20 cellular contexts compared by ENCODE assay signal in genomic region chr9:69604568-69605219, GRCh38.
A peak's percentile ranks its signal among the peaks of the same experiment; 100 is the strongest.
DNase-seq lines count a peak whose midpoint lies in the region; ATAC-seq, FAIRE-seq and TF ChIP-seq lines count a peak whose summit lies in the region.
"Had no signal": no experiment of that assay in that cellular context is flagged by ENCODE, and none has a peak within 500 bp of the region (broad histone marks: within the 10 kb centered on the region; RNA-seq: fewer than 3 reads in every experiment).

No MANE protein-coding gene starts in this region.

- dilution Hi-C loops in IMR-90 (cut with HindIII; ENCODE audit: low sequenced_read_pairs, unreplicated experiment), result no loop called here

- H3K79me1 ChIP-seq in IMR-90 (ENCODE audit: low read depth in 1 of 2, low read length in 2 of 2), result peaks cover 3 to 8% of the 10 kb centered on the region in 2 experiments; a peak in 2 of 4 replicates
- no peaks in the 10 kb centered on the region for H3K79me1 ChIP-seq in H1 (ENCODE audit: low read depth, low read length)
- H3K79me1 ChIP-seq in neuronal stem cell (ENCODE audit: low read depth, low read length), result no peaks in the 10 kb centered on the region

- H4K91ac ChIP-seq in IMR-90 (ENCODE audit: insufficient read depth, low read depth, low read length) (no peak overlapping the region), H1 (replicated peaks; ENCODE audit: insufficient read length, low read length) (no peak overlapping the region), neuronal stem cell (ENCODE audit: low read depth, low read length, poor library complexity) (no peak overlapping the region)

- no TSS peak for BruUV-seq in IMR-90 (replicated peaks; lab: Mats Ljungman, UMichigan)

- peak overlapping the region; percentile 9; the same call in 1 of the 2 replicates for H2AK5ac ChIP-seq in IMR-90 (ENCODE audit: low read depth, low read length)
- H2AK5ac ChIP-seq in H1 (ENCODE audit: low read depth, low read length), result peak overlapping the region; percentile 53; the same call in 1 of the 2 replicates
- H2AK5ac ChIP-seq in neuronal stem cell (ENCODE audit: low read depth, low read length), result no peak overlapping the region

- no peak for TF ChIP-seq EP300 in H1 (IDR thresholded peaks at IDR 0.05; ENCODE audit: borderline replicate concordance in 1 of 2, low read depth in 2 of 2, low read length in 2 of 2)
- no peak for TF ChIP-seq EP300 in suprapubic skin (IDR thresholded peaks at IDR 0.05)

- TF ChIP-seq CTCF in IMR-90 (conservative IDR thresholded peaks at IDR 0.05; ENCODE audit: low read depth, low read length) (no peak), H1 (IDR thresholded peaks at IDR 0.05; ENCODE audit: control extremely low read depth in 1 of 3, insufficient read depth in 1 of 3, low read depth in 1 of 3, low read length in 3 of 3) (no peak), suprapubic skin (IDR thresholded peaks at IDR 0.05) (no peak)

- H3K79me2 ChIP-seq in H1 (ENCODE audit: control insufficient read depth in 1 of 2, insufficient read depth in 2 of 2, low read length in 2 of 2), result no peaks in the 10 kb centered on the region

- H4K8ac ChIP-seq in IMR-90 (ENCODE audit: low read depth in 2 of 2, low read length in 2 of 2) (no peak overlapping the region), H1 (ENCODE audit: extremely low read depth, insufficient read depth, low read length) (no peak overlapping the region), neuronal stem cell (ENCODE audit: low read depth, low read length) (peak overlapping the region; percentile 88)

- H3K23me2 ChIP-seq in H1 (ENCODE audit: low read depth, low read length), result no peaks in the 10 kb centered on the region

- ATAC-seq in IMR-90 (ENCODE audit: low read depth), result no peak
- ATAC-seq: GM12878, T-cell had no signal

- WGBS in IMR-90 (ENCODE audit: extremely low coverage in 2 of 2, insufficient read length in 1 of 2), 2 experiments, result 100% methylated on average over 3 of the region's 10 CpGs; no CpG with 5 or more reads in 1 of the 2 experiments
- WGBS in H1 (ENCODE audit: extremely low coverage in 1 of 2, insufficient coverage in 1 of 2, insufficient read length in 1 of 2, insufficient replicate concordance in 2 of 2, low coverage in 1 of 2, low lambda C conversion rate in 2 of 2, missing lambda C conversion rate in 1 of 2), 2 experiments, result 88% methylated on average over 10 of the region's 10 CpGs; no CpG with 5 or more reads in 1 of the 2 experiments
- WGBS in neuronal stem cell (ENCODE audit: extremely low coverage in 2 of 2, insufficient read length in 2 of 2, insufficient replicate concordance in 1 of 2), 2 donors, result no CpG with 5 or more reads among the region's 10 CpGs
- WGBS in suprapubic skin, result 78% methylated on average over 10 of the region's 10 CpGs

- DNase-seq in AG20443 (ENCODE audit: low spot score) (peak; percentile 21), IMR-90 (no peak), H1 (ENCODE audit: low read depth in 1 of 2, low spot score in 2 of 2) (no peak), neuronal stem cell (ENCODE audit: low spot score) (no peak), suprapubic skin (ENCODE audit: low spot score in 2 of 2) (no peak), HEK293T (ENCODE audit: extremely low spot score) (no peak), T-helper 1 cell (no peak), MV-4-11 (lab: John Stamatoyannopoulos, UW) (no peak)
- DNase-seq: AML-193; CD4-positive, alpha-beta T cell; Kasumi-1; NCI-H2029; NCI-H2227 treated with DMSO at 0.1 percent for 48 hours; NCI-H526 treated with DMSO at 0.1 percent for 48 hours; Right ventricle myocardium superior; T-cell had no signal

- peaks cover 12% of the 10 kb centered on the region for H3K9me1 ChIP-seq in IMR-90 (ENCODE audit: insufficient read depth, low read length)

- H3K27ac ChIP-seq in IMR-90 (ENCODE audit: insufficient read depth, low read length) (no peak overlapping the region), H1 (ENCODE audit: low read depth, low read length) (no peak overlapping the region), neuronal stem cell (replicated peaks; ENCODE audit: low read length) (no peak overlapping the region), suprapubic skin (no peak overlapping the region)
- H3K27ac ChIP-seq: BLaER1 treated with 17β-estradiol and CSF1 and Interleukin-3, amounts not matched to agents 10 nM and 100 nM; SJSA1 had no signal

- intact Hi-C loops in IMR-90 (cut with micrococcal nuclease), result loop anchor here (5.0 kb wide), 1 partner anchor 137 kb away; no protein-coding TSS in a partner anchor

- H3K56ac ChIP-seq in IMR-90 (ENCODE audit: extremely low read depth, insufficient read depth, low read length), result no peak overlapping the region
- H3K56ac ChIP-seq in H1 (replicated peaks; ENCODE audit: insufficient read length, low read depth, low read length), result no peak overlapping the region

- TF ChIP-seq POLR2A in IMR-90 (IDR thresholded peaks at IDR 0.05; ENCODE audit: low read depth, low read length) (no peak), H1 (IDR thresholded peaks at IDR 0.05; ENCODE audit: control extremely low read depth in 1 of 2, low read depth in 2 of 2, low read length in 2 of 2) (no peak), suprapubic skin (IDR thresholded peaks at IDR 0.05) (no peak)

- H3K4ac ChIP-seq in IMR-90 (ENCODE audit: low read depth, low read length) (no peak overlapping the region), H1 (replicated peaks; ENCODE audit: insufficient read length, low read depth, low read length) (no peak overlapping the region), neuronal stem cell (ENCODE audit: low read length) (peak overlapping the region; percentile 46)

- H2BK12ac ChIP-seq in H1 (ENCODE audit: low read depth, low read length) (0 out of 2 replicates have a peak overlapping the region, but pooled peaks have one; percentile 39), neuronal stem cell (ENCODE audit: low read length) (no peak overlapping the region)

- H2BK15ac ChIP-seq in IMR-90 (ENCODE audit: low read depth, low read length) (no peak overlapping the region), H1 (ENCODE audit: low read length) (no peak overlapping the region), neuronal stem cell (ENCODE audit: low read length) (no peak overlapping the region)

- no peak overlapping the region for H2BK5ac ChIP-seq in IMR-90 (ENCODE audit: low read depth, low read length, poor library complexity, severe bottlenecking)
- H2BK5ac ChIP-seq in H1 (ENCODE audit: low read depth, low read length), result no peak overlapping the region
- no peak overlapping the region for H2BK5ac ChIP-seq in neuronal stem cell (ENCODE audit: low read length)

- TF ChIP-seq RAD21 in IMR-90 (IDR thresholded peaks at IDR 0.05; ENCODE audit: low read length), result no peak
- no peak for TF ChIP-seq RAD21 in H1 (IDR thresholded peaks at IDR 0.05 in 1 of 2, conservative IDR thresholded peaks at IDR 0.05 in 1 of 2; ENCODE audit: low read depth in 2 of 2, low read length in 2 of 2)

- POLR2A ChIA-PET in IMR-90 (lab: Charles Lee; ENCODE audit: unreplicated experiment), result no interaction called here
- POLR2A ChIA-PET in H1 (lab: Charles Lee; ENCODE audit: partially characterized antibody), result interaction anchor here (0.9 kb wide), 1 partner anchor 12 kb away, joined by 3 read pairs; no protein-coding TSS in a partner anchor
- POLR2A ChIA-PET in HEK293T (lab: Yijun Ruan, JAX), result no interaction called here

- H3K9ac ChIP-seq in IMR-90 (ENCODE audit: low read depth, low read length), result no peak overlapping the region
- no peak overlapping the region for H3K9ac ChIP-seq in H1 (replicated peaks in 1 of 4; ENCODE audit: extremely low read depth in 1 of 4, low read depth in 3 of 4, low read length in 3 of 4)
- H3K9ac ChIP-seq in neuronal stem cell (ENCODE audit: low read depth, low read length, poor library complexity), result peak overlapping the region; percentile 74
- H3K9ac ChIP-seq: BLaER1 treated with 17β-estradiol and CSF1 and Interleukin-3, amounts not matched to agents 10 nM and 100 nM had no signal

- in situ Hi-C loops in IMR-90 (cut with MboI; ENCODE audit: low sequenced_read_pairs), result no loop called here

- H2BK20ac ChIP-seq in IMR-90 (ENCODE audit: low read depth, low read length) (no peak overlapping the region), H1 (ENCODE audit: low read length) (no peak overlapping the region)

- H3K14ac ChIP-seq in IMR-90 (replicated peaks; ENCODE audit: low read depth, low read length), result 0 out of 2 replicates have a peak overlapping the region, but pooled peaks have one; percentile 29
- no peak overlapping the region for H3K14ac ChIP-seq in H1 (ENCODE audit: insufficient read length)
- H3K14ac ChIP-seq in neuronal stem cell (ENCODE audit: low read length), result no peak overlapping the region

- H2AFZ ChIP-seq in IMR-90 (replicated peaks; ENCODE audit: low read length, poor library complexity) (no peak overlapping the region), H1 (ENCODE audit: low read length) (no peak overlapping the region), neuronal stem cell (ENCODE audit: low read length) (no peak overlapping the region)

- H3K9me3 ChIP-seq in IMR-90 (ENCODE audit: control insufficient read depth, insufficient read depth, low read length), result no peaks in the 10 kb centered on the region
- no peaks in the 10 kb centered on the region for H3K9me3 ChIP-seq in H1 (ENCODE audit: insufficient read depth in 2 of 2, low read depth in 1 of 2, low read length in 1 of 2)
- H3K9me3 ChIP-seq in neuronal stem cell (replicated peaks in 1 of 2; ENCODE audit: control insufficient read depth in 2 of 2, insufficient read depth in 1 of 2, low read depth in 1 of 2, low read length in 2 of 2), result no peaks in the 10 kb centered on the region
- H3K9me3 ChIP-seq in suprapubic skin, result no peaks in the 10 kb centered on the region
- H3K9me3 ChIP-seq: SJSA1 had no signal

- H3K23ac ChIP-seq in IMR-90 (ENCODE audit: low read depth, low read length) (no peak overlapping the region), H1 (ENCODE audit: insufficient read length) (no peak overlapping the region), neuronal stem cell (ENCODE audit: low read depth, low read length, poor library complexity) (peak overlapping the region; percentile 92)

- H3K36me3 ChIP-seq in IMR-90 (ENCODE audit: control insufficient read depth, insufficient read depth, low read length) (no peaks in the 10 kb centered on the region), H1 (ENCODE audit: control insufficient read depth in 2 of 4, insufficient read depth in 4 of 4, low read length in 3 of 4) (no peaks in the 10 kb centered on the region), neuronal stem cell (replicated peaks in 1 of 2; ENCODE audit: control insufficient read depth in 2 of 2, insufficient read depth in 2 of 2, low read length in 2 of 2) (no peaks in the 10 kb centered on the region), suprapubic skin (no peaks in the 10 kb centered on the region)
- H3K36me3 ChIP-seq: SJSA1 had no signal

- no peaks in the 10 kb centered on the region for H3K27me3 ChIP-seq in IMR-90 (ENCODE audit: control insufficient read depth, insufficient read depth, low read length)
- H3K27me3 ChIP-seq in H1 (replicated peaks in 1 of 4; ENCODE audit: control insufficient read depth in 3 of 4, extremely low read depth in 1 of 4, insufficient read depth in 3 of 4, low read length in 3 of 4), result no peaks in the 10 kb centered on the region
- H3K27me3 ChIP-seq in neuronal stem cell (ENCODE audit: control insufficient read depth in 3 of 3, insufficient read depth in 3 of 3, low read depth in 1 of 3, low read length in 3 of 3), result no peaks in the 10 kb centered on the region
- no peaks in the 10 kb centered on the region for H3K27me3 ChIP-seq in suprapubic skin
- H3K27me3 ChIP-seq: BLaER1 treated with 17β-estradiol and CSF1 and Interleukin-3, amounts not matched to agents 10 nM and 100 nM; SJSA1 had no signal

- no peak overlapping the region for H3K4me2 ChIP-seq in IMR-90 (ENCODE audit: low read depth, low read length)
- no peak overlapping the region for H3K4me2 ChIP-seq in H1 (ENCODE audit: insufficient read depth in 1 of 2, low read depth in 2 of 2, low read length in 2 of 2)
- H3K4me2 ChIP-seq in neuronal stem cell (ENCODE audit: insufficient read depth, low read length, poor library complexity, severe bottlenecking), result no peak overlapping the region

- CTCF ChIA-PET in IMR-90 (lab: Yijun Ruan, JAX) (no interaction called here), H1 (lab: Charles Lee; ENCODE audit: partially characterized antibody) (interaction anchor here (1.6 kb wide), 1 partner anchor 314 kb away, joined by 4 read pairs; no protein-coding TSS in a partner anchor), HEK293T (lab: Yijun Ruan, JAX) (interaction anchor here (0.7 kb wide), 1 partner anchor 156 kb away, joined by 4 read pairs; no protein-coding TSS in a partner anchor)

- no peak overlapping the region for H2AK9ac ChIP-seq in IMR-90 (replicated peaks; ENCODE audit: low read depth, low read length, poor library complexity)

- no peaks in the 10 kb centered on the region for H4K20me1 ChIP-seq in IMR-90 (ENCODE audit: insufficient read depth, low read length)
- H4K20me1 ChIP-seq in H1 (replicated peaks in 1 of 2; ENCODE audit: control insufficient read depth in 1 of 2, insufficient read depth in 2 of 2, low read length in 2 of 2), result no peaks in the 10 kb centered on the region
- H4K20me1 ChIP-seq: BLaER1 treated with 17β-estradiol and CSF1 and Interleukin-3, amounts not matched to agents 10 nM and 100 nM had no signal

- no peaks in the 10 kb centered on the region for H3K4me1 ChIP-seq in IMR-90 (ENCODE audit: control insufficient read depth, insufficient read depth, low read length)
- H3K4me1 ChIP-seq in H1 (replicated peaks in 1 of 4; ENCODE audit: control insufficient read depth in 3 of 4, insufficient read depth in 4 of 4, low read length in 3 of 4), result peaks cover 0 to 2% (median 0%) of the 10 kb centered on the region in 4 experiments; a peak in 1 of 7 replicates
- no peaks in the 10 kb centered on the region for H3K4me1 ChIP-seq in neuronal stem cell (ENCODE audit: control insufficient read depth in 2 of 2, insufficient read depth in 1 of 2, low read depth in 1 of 2, low read length in 2 of 2)
- no peaks in the 10 kb centered on the region for H3K4me1 ChIP-seq in suprapubic skin
- H3K4me1 ChIP-seq: SJSA1 had no signal

- no peak overlapping the region for H2BK120ac ChIP-seq in IMR-90 (ENCODE audit: low read depth, low read length)
- no peak overlapping the region for H2BK120ac ChIP-seq in H1 (replicated peaks; ENCODE audit: low read depth, low read length)
- no peak overlapping the region for H2BK120ac ChIP-seq in neuronal stem cell (ENCODE audit: low read depth, low read length)

- H4K5ac ChIP-seq in IMR-90 (ENCODE audit: low read depth, low read length) (no peak overlapping the region), H1 (ENCODE audit: insufficient read length, low read depth, low read length) (no peak overlapping the region)

- H3K4me3 ChIP-seq in IMR-90 (ENCODE audit: insufficient read depth, low read depth, low read length), result no peak overlapping the region
- no peak overlapping the region for H3K4me3 ChIP-seq in H1 (ENCODE audit: extremely low read depth in 1 of 4, insufficient read depth in 2 of 4, low read depth in 3 of 4, low read length in 4 of 4)
- H3K4me3 ChIP-seq in neuronal stem cell (ENCODE audit: low read length in 2 of 2), result peak overlapping the region in 1 of 2 donors; percentile 53
- H3K4me3 ChIP-seq in suprapubic skin, result no peak overlapping the region
- H3K4me3 ChIP-seq: BLaER1 treated with 17β-estradiol and CSF1 and Interleukin-3, amounts not matched to agents 10 nM and 100 nM; GM12878; SJSA1 had no signal

- H3K18ac ChIP-seq in IMR-90 (ENCODE audit: low read depth, low read length) (no peak overlapping the region), H1 (ENCODE audit: extremely low read depth, low read length) (no peak overlapping the region), neuronal stem cell (ENCODE audit: low read length) (peak overlapping the region; percentile 49)

- FAIRE-seq in H1 (lab: Jason Lieb, UNC), result no peak
- FAIRE-seq: D721Med, GM12878 had no signal
